Comparison of ENCODE assay signal across 10 cellular contexts in genomic region chr1:27145934-27146354, GRCh38. TPM values are rescaled to one million over a fixed set of nuclear protein-coding genes. Genes with fewer than 3 reads are reported as not detected.
DNase-seq lines count a peak whose midpoint lies in the region; ATAC-seq and TF ChIP-seq lines count a peak whose summit lies in the region.
"Had no signal": no experiment of that assay in that cellular context is flagged by ENCODE, and none has a peak within 500 bp of the region (broad histone marks: within the 10 kb centered on the region; RNA-seq: fewer than 3 reads in every experiment).

No MANE protein-coding gene starts in this region.

- no peaks in the 10 kb centered on the region for H3K9me3 ChIP-seq in thyroid gland
- H3K9me3 ChIP-seq: Caco-2 had no signal

- peak; percentile 16 for DNase-seq in activated CD8-positive, alpha-beta T cell treated with anti-CD3 and anti-CD28 coated beads for 36 hours
- no peak for DNase-seq in activated CD8-positive, alpha-beta T cell treated with anti-CD3 and anti-CD28 coated beads, Interleukin-2, amount 10 ng/mL, durations not matched to agents 7 days and 5 days
- peak; percentile 60 to 89 for DNase-seq in cardiac fibroblast (ENCODE audit: low read depth in 2 of 2)
- DNase-seq in mesendoderm: peak; percentile 77
- DNase-seq in DMS53 treated with DMSO at 0.1 percent for 48 hours (lab: John Stamatoyannopoulos, UW; ENCODE audit: unreplicated experiment): no peak
- DNase-seq in thyroid gland: no peak
- DNase-seq: Caco-2; effector memory CD8-positive, alpha-beta T cell had no signal

- TF ChIP-seq POLR2A in thyroid gland (IDR thresholded peaks at IDR 0.05): no peak

- ATAC-seq in activated CD8-positive, alpha-beta T cell treated with anti-CD3 and anti-CD28 coated beads for 36 hours: no peak
- no peak for ATAC-seq in activated CD8-positive, alpha-beta T cell treated with anti-CD3 and anti-CD28 coated beads, Interleukin-2, amount 10 ng/mL, durations not matched to agents 7 days and 5 days
- no peak for ATAC-seq in GM18861 (IDR thresholded peaks at IDR 0.05; ENCODE audit: unreplicated experiment)
- ATAC-seq: effector memory CD8-positive, alpha-beta T cell had no signal

- no peak for TF ChIP-seq CTCF in activated CD8-positive, alpha-beta T cell treated with anti-CD3 and anti-CD28 coated beads for 36 hours (IDR thresholded peaks at IDR 0.05)
- TF ChIP-seq CTCF in cardiac fibroblast (IDR thresholded peaks at IDR 0.05; ENCODE audit: low read depth, low read length) (no peak), thyroid gland (IDR thresholded peaks at IDR 0.05) (no peak)

- H3K4me3 ChIP-seq in cardiac fibroblast (replicated peaks in 1 of 2; ENCODE audit: low read depth in 2 of 2, low read length in 2 of 2) (no peak overlapping the region), mesendoderm (ENCODE audit: low read length) (no peak overlapping the region), urinary bladder (ENCODE audit: low read depth, low read length) (no peak overlapping the region), thyroid gland (replicated peaks in 1 of 3) (no peak overlapping the region)

- H3K56ac ChIP-seq in mesendoderm (ENCODE audit: low read length): peak overlapping the region; percentile 54

- no peak overlapping the region for H4K5ac ChIP-seq in mesendoderm (ENCODE audit: low read length)

- WGBS in mesendoderm (ENCODE audit: extremely low coverage, insufficient coverage, low lambda C conversion rate): no CpG with 5 or more reads among the region's 7 CpGs
- WGBS in urinary bladder: 52% methylated on average over 7 of the region's 7 CpGs
- WGBS in thyroid gland, 2 donors: 87 to 90% methylated on average over 7 of the region's 7 CpGs

- H3K36me3 ChIP-seq in mesendoderm (ENCODE audit: control insufficient read depth, insufficient read depth, low read length): no peaks in the 10 kb centered on the region
- H3K36me3 ChIP-seq in urinary bladder (ENCODE audit: insufficient read depth): no peaks in the 10 kb centered on the region
- H3K36me3 ChIP-seq in thyroid gland: no peaks in the 10 kb centered on the region

- H3K4me1 Mint-ChIP-seq in activated CD8-positive, alpha-beta T cell treated with anti-CD3 and anti-CD28 coated beads for 36 hours (ENCODE audit: low read depth): peaks cover 55% of the 10 kb centered on the region
- peaks cover 34% of the 10 kb centered on the region for H3K4me1 Mint-ChIP-seq in activated CD8-positive, alpha-beta T cell treated with anti-CD3 and anti-CD28 coated beads, Interleukin-2, amount 10 ng/mL, durations not matched to agents 7 days and 5 days (ENCODE audit: low read depth)

- peaks cover 33% of the 10 kb centered on the region for H3K79me1 ChIP-seq in mesendoderm (ENCODE audit: low read length)

- no peak overlapping the region for H3K4me3 Mint-ChIP-seq in activated CD8-positive, alpha-beta T cell treated with anti-CD3 and anti-CD28 coated beads for 36 hours
- H3K4me3 Mint-ChIP-seq in activated CD8-positive, alpha-beta T cell treated with anti-CD3 and anti-CD28 coated beads, Interleukin-2, amount 10 ng/mL, durations not matched to agents 7 days and 5 days: no peak overlapping the region
- H3K4me3 Mint-ChIP-seq: effector memory CD8-positive, alpha-beta T cell had no signal

- H3K27me3 ChIP-seq in mesendoderm (ENCODE audit: insufficient read depth, low read length, poor library complexity) (no peaks in the 10 kb centered on the region), thyroid gland (no peaks in the 10 kb centered on the region)

- H2BK15ac ChIP-seq in mesendoderm (replicated peaks; ENCODE audit: low read depth): no peak overlapping the region

- no peaks in the 10 kb centered on the region for H3K9me3 Mint-ChIP-seq in activated CD8-positive, alpha-beta T cell treated with anti-CD3 and anti-CD28 coated beads for 36 hours
- H3K9me3 Mint-ChIP-seq in activated CD8-positive, alpha-beta T cell treated with anti-CD3 and anti-CD28 coated beads, Interleukin-2, amount 10 ng/mL, durations not matched to agents 7 days and 5 days (ENCODE audit: insufficient read depth): no peaks in the 10 kb centered on the region
- H3K9me3 Mint-ChIP-seq: effector memory CD8-positive, alpha-beta T cell had no signal

- H2BK5ac ChIP-seq in mesendoderm (ENCODE audit: low read length): no peak overlapping the region

- H3K27me3 Mint-ChIP-seq in activated CD8-positive, alpha-beta T cell treated with anti-CD3 and anti-CD28 coated beads for 36 hours: no peaks in the 10 kb centered on the region
- no peaks in the 10 kb centered on the region for H3K27me3 Mint-ChIP-seq in activated CD8-positive, alpha-beta T cell treated with anti-CD3 and anti-CD28 coated beads, Interleukin-2, amount 10 ng/mL, durations not matched to agents 7 days and 5 days (ENCODE audit: low read depth)
- H3K27me3 Mint-ChIP-seq: effector memory CD8-positive, alpha-beta T cell had no signal

- no peak overlapping the region for H4K8ac ChIP-seq in mesendoderm (ENCODE audit: low read depth, low read length)

- no peak overlapping the region for H3K4me2 ChIP-seq in mesendoderm (ENCODE audit: low read length)

- no peak overlapping the region for H3K9ac ChIP-seq in mesendoderm (ENCODE audit: low read length)

- no peak overlapping the region for H2AK5ac ChIP-seq in mesendoderm (ENCODE audit: low read length)

- CTCF ChIA-PET in activated CD8-positive, alpha-beta T cell treated with anti-CD3 and anti-CD28 coated beads for 36 hours (lab: Charles Lee): interaction anchor here (1.1 to 1.8 kb wide), 4 partner anchors 9 to 150 kb away, joined by 3 to 10 read pairs (median 4); partner anchors contain the start of gene SLC9A1
- CTCF ChIA-PET in activated CD8-positive, alpha-beta T cell treated with anti-CD3 and anti-CD28 coated beads, Interleukin-2, amount 10 ng/mL, durations not matched to agents 7 days and 5 days (lab: Charles Lee): interaction anchor here (1.3 to 2.6 kb wide), 3 partner anchors 9 to 101 kb away, joined by 4 to 7 read pairs (median 7); partner anchors contain the start of gene SLC9A1

- peaks cover 5% of the 10 kb centered on the region for H3K4me1 ChIP-seq in mesendoderm (ENCODE audit: control insufficient read depth, low read depth, low read length)
- peaks cover 2% of the 10 kb centered on the region for H3K4me1 ChIP-seq in urinary bladder (ENCODE audit: insufficient read depth)
- H3K4me1 ChIP-seq in thyroid gland: peaks cover 4 to 46% of the 10 kb centered on the region in 2 donors

- no peak overlapping the region for H2BK120ac ChIP-seq in mesendoderm (ENCODE audit: low read depth, low read length)

- H3K4ac ChIP-seq in mesendoderm (ENCODE audit: low read depth, low read length): no peak overlapping the region

- POLR2A ChIA-PET in activated CD8-positive, alpha-beta T cell treated with anti-CD3 and anti-CD28 coated beads for 36 hours (lab: Charles Lee): interaction anchor here (12.8 to 14.2 kb wide), 2 partner anchors 5 to 7 kb away, joined by 172 read pairs; partner anchors contain the start of gene SLC9A1
- POLR2A ChIA-PET in activated CD8-positive, alpha-beta T cell treated with anti-CD3 and anti-CD28 coated beads, Interleukin-2, amount 10 ng/mL, durations not matched to agents 7 days and 5 days (lab: Charles Lee): interaction anchor here (2.6 kb wide), 1 partner anchor 9 kb away, joined by 18 read pairs; the partner anchor contains the start of gene SLC9A1

- no peak overlapping the region for H3K23ac ChIP-seq in mesendoderm (ENCODE audit: low read length)

- no peak overlapping the region for H3K27ac Mint-ChIP-seq in activated CD8-positive, alpha-beta T cell treated with anti-CD3 and anti-CD28 coated beads for 36 hours
- no peak overlapping the region for H3K27ac Mint-ChIP-seq in activated CD8-positive, alpha-beta T cell treated with anti-CD3 and anti-CD28 coated beads, Interleukin-2, amount 10 ng/mL, durations not matched to agents 7 days and 5 days
- H3K27ac Mint-ChIP-seq: effector memory CD8-positive, alpha-beta T cell had no signal

- H3K27ac ChIP-seq in mesendoderm (ENCODE audit: low read depth, low read length): peak overlapping the region; percentile 9
- H3K27ac ChIP-seq in urinary bladder (ENCODE audit: low read depth): peak overlapping the region; percentile 28
- H3K27ac ChIP-seq in thyroid gland: peak overlapping the region in 1 of 3 donors; percentile 2

- H3K36me3 Mint-ChIP-seq in activated CD8-positive, alpha-beta T cell treated with anti-CD3 and anti-CD28 coated beads for 36 hours (ENCODE audit: low read depth): peaks cover 8% of the 10 kb centered on the region
- H3K36me3 Mint-ChIP-seq in activated CD8-positive, alpha-beta T cell treated with anti-CD3 and anti-CD28 coated beads, Interleukin-2, amount 10 ng/mL, durations not matched to agents 7 days and 5 days (ENCODE audit: low read depth): peaks cover 12% of the 10 kb centered on the region

- no peak overlapping the region for H3K18ac ChIP-seq in mesendoderm (ENCODE audit: low read length)

- intact Hi-C loops in activated CD8-positive, alpha-beta T cell treated with anti-CD3 and anti-CD28 coated beads for 36 hours (cut with micrococcal nuclease): no loop called here
- intact Hi-C loops in thyroid gland (cut with DNase I): no loop called here

- peaks cover 18% of the 10 kb centered on the region for H3K79me2 ChIP-seq in mesendoderm (ENCODE audit: control insufficient read depth, insufficient read depth, low read length)

RNA-seq across cellular contexts. Expression of gene SLC9A1, which starts 9.0 kb away (rescaled TPM):
- 10 to 100 TPM; 14.8 to 15.3 TPM for total RNA-seq in activated CD8-positive, alpha-beta T cell treated with anti-CD3 and anti-CD28 coated beads for 36 hours
- 10 to 100 TPM; 28.3 to 29.0 TPM for total RNA-seq in activated CD8-positive, alpha-beta T cell treated with anti-CD3 and anti-CD28 coated beads, Interleukin-2, amount 10 ng/mL, durations not matched to agents 7 days and 5 days
- polyA plus RNA-seq in mesendoderm (2013, experiment 1 of 2): 22.3 TPM
- polyA plus RNA-seq in mesendoderm (2013, experiment 2 of 2): 22.0 TPM
- total RNA-seq in urinary bladder (9.7 TPM), thyroid gland (10 to 100 TPM; 13.3 to 26.1 (median 19.9) TPM)
- 18.3 TPM for polyA plus RNA-seq in urinary bladder

Comparison
In these comparisons a context has a peak if more than half of its experiments do, and no peak if none do; other contexts are left out.
1. DNase-seq: peak in activated CD8-positive, alpha-beta T cell treated with anti-CD3 and anti-CD28 coated beads for 36 hours (single experiment), cardiac fibroblast (2 of 2) and mesendoderm (single experiment); none in activated CD8-positive, alpha-beta T cell treated with anti-CD3 and anti-CD28 coated beads, Interleukin-2, amount 10 ng/mL, durations not matched to agents 7 days and 5 days (single experiment), DMS53 treated with DMSO at 0.1 percent for 48 hours (single experiment) and thyroid gland (0 of 2).